In the genomic region with DNA sequence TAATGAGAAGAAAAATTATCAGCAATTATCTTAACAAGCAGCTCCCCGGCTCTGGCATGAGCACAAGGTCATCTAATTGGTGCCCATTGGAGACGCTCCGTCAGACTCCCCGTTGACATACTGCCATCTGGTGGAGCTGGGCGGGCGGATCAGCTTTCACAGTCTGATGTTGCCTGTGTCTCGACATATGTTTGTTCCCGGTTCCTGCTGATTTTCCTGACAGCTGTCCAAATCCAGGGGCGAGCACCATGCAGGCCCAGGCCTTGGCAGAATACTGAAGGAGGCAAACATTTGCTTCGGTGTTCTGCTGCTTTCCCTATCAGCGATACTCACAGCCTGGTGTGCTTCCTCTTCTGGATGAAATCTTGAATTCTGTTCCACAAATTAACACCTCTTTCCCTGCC, we compare ENCODE assay signal across 8 cellular contexts. TPM values are rescaled to one million over a fixed set of nuclear protein-coding genes. Genes with fewer than 3 reads are reported as not detected.
DNase-seq lines count a peak whose midpoint lies in the region; ATAC-seq and TF ChIP-seq lines count a peak whose summit lies in the region.

No MANE protein-coding gene starts in this region.

- DNase-seq in NCI-H1694 treated with DMSO at 0.1 percent for 48 hours (lab: John Stamatoyannopoulos, UW) = peak; percentile 72
- DNase-seq in T-helper 9 cell = peak; percentile 33
- DNase-seq in astrocyte of the cerebellum (ENCODE audit: low read depth) = peak; percentile 57
- peak; percentile 59 to 74 for DNase-seq in hippocampal formation (lab: John Stamatoyannopoulos, UW)
- peak; percentile 39 for DNase-seq in skeletal muscle cell (ENCODE audit: low read depth)
- DNase-seq in mesenteric fat pad (ENCODE audit: low spot score) = no peak

- peak; percentile 98 for ATAC-seq in HG02759 (IDR thresholded peaks at IDR 0.05; ENCODE audit: unreplicated experiment)

- TF ChIP-seq CTCF in GM12872 (IDR thresholded peaks at IDR 0.05; ENCODE audit: insufficient read depth, low read depth, low read length) (peak; percentile 86), astrocyte of the cerebellum (IDR thresholded peaks at IDR 0.05; ENCODE audit: low read depth, low read length, missing control alignments) (peak; percentile 86)

- no peak overlapping the region for H3K4me3 ChIP-seq in astrocyte of the cerebellum (ENCODE audit: low read depth, low read length)
- H3K4me3 ChIP-seq in skeletal muscle cell (ENCODE audit: low read depth, low read length) = no peak overlapping the region

- in situ Hi-C loops in astrocyte of the cerebellum (cut with HindIII; ENCODE audit: low sequenced_read_pairs) = loop anchor here (25.0 kb wide), 2 partner anchors 195 to 445 kb away; a partner anchor contains a TSS

RNA-seq across cellular contexts. Expression of a gene that starts 43.8 kb away (rescaled TPM):
- total RNA-seq in mesenteric fat pad = not detected
